Comparison of ENCODE assay signal across 12 cellular contexts in genomic region chr12:113261847-113262470, GRCh38. TPM values are rescaled to one million over a fixed set of nuclear protein-coding genes. Genes with fewer than 3 reads are reported as not detected.
A peak's percentile ranks its signal among the peaks of the same experiment; 100 is the strongest.
DNase-seq lines count a peak whose midpoint lies in the region; ATAC-seq, FAIRE-seq and TF ChIP-seq lines count a peak whose summit lies in the region.
"Had no signal": no experiment of that assay in that cellular context is flagged by ENCODE, and none has a peak within 500 bp of the region (broad histone marks: within the 10 kb centered on the region; RNA-seq: fewer than 3 reads in every experiment).

No MANE protein-coding gene starts in this region.

- intact Hi-C loops in activated CD4-positive, alpha-beta T cell treated with anti-CD3 and anti-CD28 coated beads for 36 hours (cut with DNase I, micrococcal nuclease): loop anchor here (5.0 kb wide), 3 partner anchors 40 to 65 kb away; partner anchors contain the start of gene TPCN1 (in 1 of the 2)
- intact Hi-C loops in GM12878 (cut with micrococcal nuclease; ENCODE audit: unreplicated experiment): no loop called here

- peaks cover 15% of the 10 kb centered on the region for H3K4me1 ChIP-seq in GM12878 (ENCODE audit: control insufficient read depth, insufficient read depth, low read length)
- peaks cover 7% of the 10 kb centered on the region for H3K4me1 ChIP-seq in hepatocyte (ENCODE audit: insufficient read depth)
- H3K4me1 ChIP-seq: A549 had no signal

- no peak for TF ChIP-seq POLR2A in GM12878 (IDR thresholded peaks at IDR 0.05; ENCODE audit: low read depth, low read length)

- SMC1A ChIA-PET in GM12878 (lab: Charles Lee; ENCODE audit: uncharacterized antibody, unreplicated experiment): interaction anchor here (1.2 to 1.3 kb wide), 3 partner anchors 39 to 67 kb away, joined by 3 to 4 read pairs (median 3); no protein-coding TSS in a partner anchor

- no peaks in the 10 kb centered on the region for H3K9me3 Mint-ChIP-seq in activated CD4-positive, alpha-beta T cell treated with anti-CD3 and anti-CD28 coated beads for 36 hours (ENCODE audit: low read depth)
- no peaks in the 10 kb centered on the region for H3K9me3 Mint-ChIP-seq in stimulated activated naive B cell treated with anti-CD40 and anti-IgM and Interleukin-4, amounts not matched to agents 10 μg/mL and 1 μg/mL and 100 μg/mL, for 72 hours

- POLR2A ChIA-PET in activated CD4-positive, alpha-beta T cell treated with anti-CD3 and anti-CD28 coated beads for 36 hours (lab: Charles Lee): no interaction called here
- POLR2A ChIA-PET in GM12878 (lab: Charles Lee): interaction anchor here (0.5 to 1.4 kb wide), 3 partner anchors 31 to 755 kb away, joined by 3 to 6 read pairs (median 4); no protein-coding TSS in a partner anchor

- peaks cover 35% of the 10 kb centered on the region for H3K36me3 Mint-ChIP-seq in activated CD4-positive, alpha-beta T cell treated with anti-CD3 and anti-CD28 coated beads for 36 hours (ENCODE audit: low read depth)
- peaks cover 36 to 45% of the 10 kb centered on the region in 2 donors for H3K36me3 Mint-ChIP-seq in stimulated activated naive B cell treated with anti-CD40 and anti-IgM and Interleukin-4, amounts not matched to agents 10 μg/mL and 1 μg/mL and 100 μg/mL, for 72 hours

- no peak for TF ChIP-seq CTCF in GM12878 (IDR thresholded peaks at IDR 0.05 in 2 of 3, conservative IDR thresholded peaks at IDR 0.05 in 1 of 3; ENCODE audit: control insufficient read depth in 2 of 3, extremely low read depth in 1 of 3, insufficient read depth in 1 of 3, low read depth in 3 of 3, low read length in 3 of 3)
- no peak for TF ChIP-seq CTCF in hepatocyte (IDR thresholded peaks at IDR 0.05; ENCODE audit: poor library complexity)

- CTCF ChIA-PET in activated CD4-positive, alpha-beta T cell treated with anti-CD3 and anti-CD28 coated beads for 36 hours (lab: Charles Lee): interaction anchor here (0.6 to 0.7 kb wide), 2 partner anchors 10 to 39 kb away, joined by 3 to 4 read pairs; no protein-coding TSS in a partner anchor
- CTCF ChIA-PET in GM12878 (lab: Yijun Ruan, JAX): interaction anchor here (1.6 to 1.9 kb wide), 2 partner anchors 29 to 64 kb away, joined by 3 to 5 read pairs; no protein-coding TSS in a partner anchor

- H3K4me3 ChIP-seq in GM12878 (no peak overlapping the region), hepatocyte (no peak overlapping the region)
- H3K4me3 ChIP-seq: A549 had no signal

- H3K79me2 ChIP-seq in GM12878 (ENCODE audit: control insufficient read depth, insufficient read depth, low read length): no peaks in the 10 kb centered on the region
- no peaks in the 10 kb centered on the region for H3K79me2 ChIP-seq in hepatocyte

- peaks cover 38% of the 10 kb centered on the region for H3K4me1 Mint-ChIP-seq in activated CD4-positive, alpha-beta T cell treated with anti-CD3 and anti-CD28 coated beads for 36 hours
- H3K4me1 Mint-ChIP-seq in stimulated activated naive B cell treated with anti-CD40 and anti-IgM and Interleukin-4, amounts not matched to agents 10 μg/mL and 1 μg/mL and 100 μg/mL, for 72 hours: peaks cover 17 to 28% of the 10 kb centered on the region in 2 donors

- H3K27ac Mint-ChIP-seq in activated CD4-positive, alpha-beta T cell treated with anti-CD3 and anti-CD28 coated beads for 36 hours: peak overlapping the region; percentile 79
- H3K27ac Mint-ChIP-seq in stimulated activated naive B cell treated with anti-CD40 and anti-IgM and Interleukin-4, amounts not matched to agents 10 μg/mL and 1 μg/mL and 100 μg/mL, for 72 hours: no peak overlapping the region

- H4K20me1 ChIP-seq in GM12878 (ENCODE audit: control insufficient read depth, insufficient read depth) (no peaks in the 10 kb centered on the region), hepatocyte (ENCODE audit: insufficient read depth, poor library complexity, severe bottlenecking) (no peaks in the 10 kb centered on the region)

- TF ChIP-seq EP300 in GM12878 (IDR thresholded peaks at IDR 0.05; ENCODE audit: borderline replicate concordance in 1 of 2, control insufficient read depth in 1 of 2, low read depth in 2 of 2, low read length in 2 of 2): no peak

- in situ Hi-C loops in GM12878 (cut with MboI): no loop called here

- H3K4me2 ChIP-seq in GM12878 (ENCODE audit: control insufficient read depth, insufficient read depth): peak overlapping the region; percentile 45
- no peak overlapping the region for H3K4me2 ChIP-seq in hepatocyte
- H3K4me2 ChIP-seq: A549, KMS-11 had no signal

- peak; percentile 63 for DNase-seq in activated CD4-positive, alpha-beta T cell treated with anti-CD3 and anti-CD28 coated beads for 36 hours
- no peak for DNase-seq in activated CD4-positive, alpha-beta T cell treated with anti-CD3 and anti-CD28 coated beads, Interleukin-2, amount 50 U/mL, for 1 hour
- DNase-seq in NOMO-1 treated with DMSO at 0.1 percent for 48 hours (lab: John Stamatoyannopoulos, UW; ENCODE audit: unreplicated experiment): peak; percentile 85
- peak; percentile 11 for DNase-seq in GM12878 (ENCODE audit: low read depth, low spot score)
- no peak for DNase-seq in stimulated activated naive B cell treated with anti-CD40 and anti-IgM and Interleukin-4, amounts not matched to agents 10 μg/mL and 1 μg/mL and 100 μg/mL, for 72 hours
- DNase-seq in hepatocyte (ENCODE audit: low spot score): no peak
- DNase-seq in amygdala (lab: John Stamatoyannopoulos, UW): no peak
- DNase-seq: H7 had no signal

- H3K9me3 ChIP-seq in GM12878 (replicated peaks; ENCODE audit: control insufficient read depth, insufficient read depth, low read length) (no peaks in the 10 kb centered on the region), hepatocyte (ENCODE audit: low read depth) (no peaks in the 10 kb centered on the region)
- H3K9me3 ChIP-seq: A549, neutrophil had no signal

- H3K27me3 ChIP-seq in GM12878 (replicated peaks in 1 of 2; ENCODE audit: control insufficient read depth in 2 of 2, insufficient read depth in 2 of 2, low read length in 1 of 2): no peaks in the 10 kb centered on the region
- no peaks in the 10 kb centered on the region for H3K27me3 ChIP-seq in hepatocyte
- H3K27me3 ChIP-seq: neutrophil had no signal

- no peaks in the 10 kb centered on the region for H3K27me3 Mint-ChIP-seq in activated CD4-positive, alpha-beta T cell treated with anti-CD3 and anti-CD28 coated beads for 36 hours
- H3K27me3 Mint-ChIP-seq in stimulated activated naive B cell treated with anti-CD40 and anti-IgM and Interleukin-4, amounts not matched to agents 10 μg/mL and 1 μg/mL and 100 μg/mL, for 72 hours: no peaks in the 10 kb centered on the region

- TF ChIP-seq RAD21 in GM12878 (IDR thresholded peaks at IDR 0.05; ENCODE audit: insufficient read depth, low read depth, low read length): no peak

- H3K36me3 ChIP-seq in GM12878 (ENCODE audit: control insufficient read depth in 2 of 2, insufficient read depth in 2 of 2, low read length in 1 of 2) (peaks cover 0 to 6% of the 10 kb centered on the region in 2 experiments; a peak in 3 of 4 replicates), hepatocyte (replicated peaks; ENCODE audit: insufficient read depth, low read depth) (no peaks in the 10 kb centered on the region)
- H3K36me3 ChIP-seq: neutrophil had no signal

- 74% methylated on average over 6 of the region's 6 CpGs for WGBS in GM12878 (ENCODE audit: insufficient coverage, insufficient replicate concordance, low lambda C conversion rate, missing lambda C conversion rate)
- 75% methylated on average over 6 of the region's 6 CpGs for WGBS in hepatocyte (ENCODE audit: low lambda C conversion rate, missing lambda C conversion rate)

- peak; percentile 57 for FAIRE-seq in GM12878 (lab: Jason Lieb, UNC)
- FAIRE-seq: A549 had no signal

- ATAC-seq in activated CD4-positive, alpha-beta T cell treated with anti-CD3 and anti-CD28 coated beads for 36 hours: peak; percentile 84
- ATAC-seq in GM12878 (peak; percentile 70), HG03378 (IDR thresholded peaks at IDR 0.05; ENCODE audit: unreplicated experiment) (no peak)
- peak; percentile 55 to 61 for ATAC-seq in stimulated activated naive B cell treated with anti-CD40 and anti-IgM and Interleukin-4, amounts not matched to agents 10 μg/mL and 1 μg/mL and 100 μg/mL, for 72 hours (replicated peaks)
- ATAC-seq: A549 had no signal

- H3K4me3 Mint-ChIP-seq in activated CD4-positive, alpha-beta T cell treated with anti-CD3 and anti-CD28 coated beads for 36 hours: no peak overlapping the region
- H3K4me3 Mint-ChIP-seq in stimulated activated naive B cell treated with anti-CD40 and anti-IgM and Interleukin-4, amounts not matched to agents 10 μg/mL and 1 μg/mL and 100 μg/mL, for 72 hours: no peak overlapping the region

- H3K9ac ChIP-seq in GM12878 (ENCODE audit: control insufficient read depth, insufficient read depth, low read length): no peak overlapping the region
- H3K9ac ChIP-seq: KMS-11 had no signal

- no peaks in the 10 kb centered on the region for H3K9me2 ChIP-seq in hepatocyte (replicated peaks; ENCODE audit: insufficient read depth)

- H3K27ac ChIP-seq in GM12878 (ENCODE audit: control insufficient read depth, insufficient read depth) (peak overlapping the region; percentile 49), hepatocyte (no peak overlapping the region)
- H3K27ac ChIP-seq: A549, KMS-11, neutrophil had no signal

- RAD21 ChIA-PET in GM12878 (lab: Charles Lee; ENCODE audit: unreplicated experiment): interaction anchor here (1.0 to 1.1 kb wide), 2 partner anchors 32 to 49 kb away, joined by 3 read pairs; no protein-coding TSS in a partner anchor

- no TSS peak for BruUV-seq in GM12878 (replicated peaks; lab: Mats Ljungman, UMichigan)

- H2AFZ ChIP-seq in GM12878 (ENCODE audit: control insufficient read depth, low read depth, low read length) (no peak overlapping the region), hepatocyte (no peak overlapping the region)

RNA-seq across cellular contexts. Expression of gene TPCN1, which starts 40.7 kb away (rescaled TPM):
- 10 to 100 TPM; 35.5 to 37.0 TPM for total RNA-seq in activated CD4-positive, alpha-beta T cell treated with anti-CD3 and anti-CD28 coated beads for 36 hours
- total RNA-seq in GM12878 (2013; cell fraction: nucleolus; rRNA removed): 156 and 161 TPM in 2 replicates
- total RNA-seq in GM12878 (2014; rRNA removed): 10.3 and 10.4 TPM in 2 replicates
- 7.0 and 8.0 TPM in 2 replicates for total RNA-seq in GM12878 (2014; rRNA removed; fragmentation: Illumina TruSeq; extraction: Trizol)
- total RNA-seq in GM12878 (2021): 26.6 and 30.9 TPM in 2 replicates
- 12.0 TPM for polyA plus RNA-seq in GM12878 (2011; ENCODE audit: low read depth)
- 12.8 and 21.7 TPM in 2 replicates for polyA plus RNA-seq in GM12878 (2011; rRNA removed)
- polyA plus RNA-seq in GM12878 (2011; cell fraction: cytosol; rRNA removed): 17.4 and 21.0 TPM in 2 replicates
- polyA plus RNA-seq in GM12878 (2011; cell fraction: nucleus; rRNA removed): 204 and 236 TPM in 2 replicates
- polyA plus RNA-seq in GM12878 (2012): 27.0 and 35.5 TPM in 2 replicates
- polyA plus RNA-seq in GM12878 (2014; fragmentation: Illumina TruSeq; extraction: Trizol): 8.3 and 17.1 TPM in 2 replicates
- polyA plus RNA-seq in GM12878 (2014; fragmentation: Nextera tagmentation; extraction: Ambion mirVana): 1 to 10 TPM in 1 of 2 experiments, under 1 TPM in 1; 0.79 to 1.0 TPM
- polyA plus RNA-seq in GM12878 (2014; rRNA removed): 24.4 and 26.4 TPM in 2 replicates
- 10 to 100 TPM; 22.6 to 24.8 TPM for polyA plus RNA-seq in GM12878 (2016; fragmentation: Nextera tagmentation; extraction: Ambion mirVana)
- 24.0 and 34.6 TPM in 2 replicates for polyA minus RNA-seq in GM12878 (2011; rRNA and poly(A)+ RNA removed)
- 12.4 and 20.2 TPM in 2 replicates for polyA minus RNA-seq in GM12878 (2011; cell fraction: cytosol; rRNA and poly(A)+ RNA removed)
- polyA minus RNA-seq in GM12878 (2011; cell fraction: nucleus; rRNA and poly(A)+ RNA removed): 41.8 and 67.3 TPM in 2 replicates
- total RNA-seq in hepatocyte: 16.9 and 20.1 TPM in 2 replicates
- polyA plus RNA-seq in hepatocyte: 31.3 and 32.1 TPM in 2 replicates

Comparison
In these comparisons a context has a peak if more than half of its experiments do, and no peak if none do; other contexts are left out.
1. DNase-seq: peak in activated CD4-positive, alpha-beta T cell treated with anti-CD3 and anti-CD28 coated beads for 36 hours (single experiment), NOMO-1 treated with DMSO at 0.1 percent for 48 hours (single experiment) and GM12878 (single experiment); none in activated CD4-positive, alpha-beta T cell treated with anti-CD3 and anti-CD28 coated beads, Interleukin-2, amount 50 U/mL, for 1 hour (single experiment), stimulated activated naive B cell treated with anti-CD40 and anti-IgM and Interleukin-4, amounts not matched to agents 10 μg/mL and 1 μg/mL and 100 μg/mL, for 72 hours (single experiment), hepatocyte (single experiment) and amygdala (0 of 56).